ENCODE assay signal across 20 cellular contexts in genomic region chr9:120767451-120767850, GRCh38. TPM values are rescaled to one million over a fixed set of nuclear protein-coding genes. Genes with fewer than 3 reads are reported as not detected.
DNase-seq lines count a peak whose midpoint lies in the region; ATAC-seq and TF ChIP-seq lines count a peak whose summit lies in the region.
"Had no signal": no experiment of that assay in that cellular context is flagged by ENCODE, and none has a peak within 500 bp of the region (broad histone marks: within the 10 kb centered on the region; RNA-seq: fewer than 3 reads in every experiment).

No MANE protein-coding gene starts in this region.

- H3K4me3 ChIP-seq in cardiac muscle cell (no peak overlapping the region), RWPE2 (ENCODE audit: severe bottlenecking) (no peak overlapping the region), fibroblast of mammary gland (ENCODE audit: control insufficient read depth, low read depth, low read length) (no peak overlapping the region), dorsolateral prefrontal cortex (no peak overlapping the region)
- H3K4me3 ChIP-seq: GM23248, heart left ventricle, right atrium auricular region, SJCRH30 had no signal

- no peaks in the 10 kb centered on the region for H3K27me3 ChIP-seq in cardiac muscle cell
- H3K27me3 ChIP-seq in RWPE2 (ENCODE audit: insufficient read depth, poor library complexity, severe bottlenecking), result no peaks in the 10 kb centered on the region
- H3K27me3 ChIP-seq in dorsolateral prefrontal cortex, result no peaks in the 10 kb centered on the region
- H3K27me3 ChIP-seq: heart left ventricle, right atrium auricular region, SJCRH30 had no signal

- ATAC-seq in Right ventricle myocardium superior (ENCODE audit: poor library complexity) (no peak), RWPE2 (ENCODE audit: low read depth) (peak; percentile 78)

- H3K36me3 ChIP-seq in cardiac muscle cell (peaks cover 28% of the 10 kb centered on the region), RWPE2 (ENCODE audit: low read depth) (peaks cover 84% of the 10 kb centered on the region)

- H3K27ac ChIP-seq in cardiac muscle cell (peak overlapping the region; percentile 50), RWPE2 (ENCODE audit: poor library complexity, severe bottlenecking) (peak overlapping the region; percentile 29), dorsolateral prefrontal cortex (no peak overlapping the region)
- H3K27ac ChIP-seq: GM23248, heart left ventricle, right atrium auricular region, SJCRH30 had no signal

- intact Hi-C loops in Right ventricle myocardium superior (cut with DNase I), result no loop called here
- intact Hi-C loops in dorsolateral prefrontal cortex (cut with DNase I), result no loop called here

- H3K4me1 ChIP-seq in cardiac muscle cell (ENCODE audit: low read depth), result peaks cover 41% of the 10 kb centered on the region
- H3K4me1 ChIP-seq in RWPE2 (ENCODE audit: insufficient read depth, poor library complexity, severe bottlenecking), result peaks cover 13% of the 10 kb centered on the region
- H3K4me1 ChIP-seq: right atrium auricular region, SJCRH30 had no signal

- TF ChIP-seq CTCF in cardiac muscle cell (IDR thresholded peaks at IDR 0.05; ENCODE audit: low read depth, low read length) (no peak), RWPE2 (IDR thresholded peaks at IDR 0.05; ENCODE audit: poor library complexity, severe bottlenecking) (no peak), fibroblast of mammary gland (conservative IDR thresholded peaks at IDR 0.05; ENCODE audit: control insufficient read depth, insufficient read depth, low read depth, low read length) (no peak), dorsolateral prefrontal cortex (IDR thresholded peaks at IDR 0.05 in 54 of 56, conservative IDR thresholded peaks at IDR 0.05 in 2 of 56; ENCODE audit: low read depth in 1 of 56, partially characterized antibody in 56 of 56) (no peak)

- H3K9me3 ChIP-seq in cardiac muscle cell (ENCODE audit: low read depth) (no peaks in the 10 kb centered on the region), RWPE2 (ENCODE audit: severe bottlenecking) (no peaks in the 10 kb centered on the region)
- H3K9me3 ChIP-seq: heart left ventricle, right atrium auricular region, SJCRH30 had no signal

- DNase-seq in cardiac muscle cell (ENCODE audit: low read depth in 1 of 2, low spot score in 1 of 2), result no peak
- no peak for DNase-seq in Right ventricle myocardium superior
- no peak for DNase-seq in RWPE2 (ENCODE audit: low spot score)
- DNase-seq in fibroblast of mammary gland (ENCODE audit: low read depth), result peak; percentile 26
- DNase-seq in dorsolateral prefrontal cortex, result no peak
- no peak for DNase-seq in NCI-H1417 treated with DMSO at 0.1 percent for 48 hours (lab: John Stamatoyannopoulos, UW)
- no peak for DNase-seq in midbrain (lab: John Stamatoyannopoulos, UW)
- no peak for DNase-seq in CD1c-positive myeloid dendritic cell (ENCODE audit: extremely low spot score)
- DNase-seq: activated B cell treated with CpG ODN at 0.5 μM for 24 hours; activated effector memory CD4-positive, alpha-beta T cell treated with anti-CD3 and anti-CD28 coated beads, Interleukin-2, amount 50 U/mL, for 16 hours; effector CD8-positive, alpha-beta T cell; GM23248; heart left ventricle; left ventricle myocardium superior; NCI-H1436; NCI-H2171; NCI-H526 treated with DMSO at 0.1 percent for 48 hours; nucleus accumbens; SJCRH30 had no signal

RNA-seq across cellular contexts. Expression of gene FBXW2, which starts 25.8 kb away (rescaled TPM):
- total RNA-seq in cardiac muscle cell (32.9 and 45.5 TPM in 2 replicates), Right ventricle myocardium superior (39.7 TPM), dorsolateral prefrontal cortex (10 to 100 TPM; 37.6 to 68.5 (median 52.8) TPM)
- 36.5 and 38.3 TPM in 2 replicates for polyA plus RNA-seq in cardiac muscle cell

RNA-seq across cellular contexts. Expression of gene MEGF9, which starts 53.2 kb away (rescaled TPM):
- total RNA-seq in cardiac muscle cell (1.4 and 1.8 TPM in 2 replicates), Right ventricle myocardium superior (18.2 TPM), dorsolateral prefrontal cortex (10 to 100 TPM; 47.2 to 92.6 (median 64.9) TPM)
- 0.60 and 1.7 TPM in 2 replicates for polyA plus RNA-seq in cardiac muscle cell

Comparison
In these comparisons a context has a peak if more than half of its experiments do, and no peak if none do; other contexts are left out.
1. H3K27ac ChIP-seq: peak in cardiac muscle cell (single experiment) and RWPE2 (single experiment); none in dorsolateral prefrontal cortex (0 of 59).